ENCODE assay signal across 15 cellular contexts in genomic region chr2:200968162-200968561, GRCh38. TPM values are rescaled to one million over a fixed set of nuclear protein-coding genes. Genes with fewer than 3 reads are reported as not detected.
DNase-seq lines count a peak whose midpoint lies in the region; ATAC-seq, FAIRE-seq and TF ChIP-seq lines count a peak whose summit lies in the region.
"Had no signal": no experiment of that assay in that cellular context is flagged by ENCODE, and none has a peak within 500 bp of the region (broad histone marks: within the 10 kb centered on the region; RNA-seq: fewer than 3 reads in every experiment).

No MANE protein-coding gene starts in this region.

- peak overlapping the region in 2 of 4 donors; percentile 4 to 53 for H3K4me3 Mint-ChIP-seq in CD4-positive, CD25-positive, alpha-beta regulatory T cell

- peak overlapping the region; percentile 45 for H3K4me2 ChIP-seq in Loucy (ENCODE audit: low read depth, low read length, poor library complexity, severe bottlenecking)

- H3K4me1 ChIP-seq in CD4-positive, CD25-positive, alpha-beta regulatory T cell (ENCODE audit: control insufficient read depth, insufficient read depth, low read length, poor library complexity, severe bottlenecking) = peaks cover 16% of the 10 kb centered on the region
- H3K4me1 ChIP-seq in Loucy (ENCODE audit: insufficient read depth, low read length, poor library complexity, severe bottlenecking) (peaks cover 43% of the 10 kb centered on the region), mucosa of stomach (ENCODE audit: control insufficient read depth, insufficient read depth, low read length) (peaks cover 25% of the 10 kb centered on the region), gastroesophageal sphincter (peaks cover 0 to 13% (median 0%) of the 10 kb centered on the region in 3 donors)

- no peak for TF ChIP-seq EP300 in gastroesophageal sphincter (IDR thresholded peaks at IDR 0.05)

- H3K9me3 ChIP-seq in CD4-positive, CD25-positive, alpha-beta regulatory T cell (ENCODE audit: control insufficient read depth in 2 of 2, low read length in 2 of 2) = no peaks in the 10 kb centered on the region
- no peaks in the 10 kb centered on the region for H3K9me3 ChIP-seq in Loucy (ENCODE audit: insufficient read depth, low read depth, low read length)
- no peaks in the 10 kb centered on the region for H3K9me3 ChIP-seq in mucosa of stomach (ENCODE audit: control insufficient read depth, low read length)
- H3K9me3 ChIP-seq in gastroesophageal sphincter = no peaks in the 10 kb centered on the region
- H3K9me3 ChIP-seq: BLaER1 treated with 17β-estradiol and CSF1 and Interleukin-3, amounts not matched to agents 10 nM and 100 nM; right atrium auricular region had no signal

- peak in 1 of 3 donors; percentile 38 for DNase-seq in CD4-positive, CD25-positive, alpha-beta regulatory T cell
- DNase-seq in caudate nucleus (lab: John Stamatoyannopoulos, UW) = no peak
- no peak for DNase-seq in GM19239 (ENCODE audit: insufficient read length, low spot score)
- DNase-seq: NCI-H187, NCI-H774, SHP77 treated with DMSO at 0.1 percent for 48 hours had no signal

- no peaks in the 10 kb centered on the region for H3K27me3 ChIP-seq in CD4-positive, CD25-positive, alpha-beta regulatory T cell (ENCODE audit: control insufficient read depth, insufficient read depth, low read length)
- H3K27me3 ChIP-seq in Loucy (ENCODE audit: insufficient read depth, low read length, poor library complexity, severe bottlenecking) (no peaks in the 10 kb centered on the region), mucosa of stomach (ENCODE audit: control insufficient read depth, insufficient read depth, low read length) (no peaks in the 10 kb centered on the region), gastroesophageal sphincter (no peaks in the 10 kb centered on the region)
- H3K27me3 ChIP-seq: BLaER1 treated with 17β-estradiol and CSF1 and Interleukin-3, amounts not matched to agents 10 nM and 100 nM; right atrium auricular region had no signal

- H3K27me3 Mint-ChIP-seq in CD4-positive, CD25-positive, alpha-beta regulatory T cell = no peaks in the 10 kb centered on the region
- H3K27me3 Mint-ChIP-seq: IgD-negative memory B cell had no signal

- H3K36me3 Mint-ChIP-seq in CD4-positive, CD25-positive, alpha-beta regulatory T cell = peaks cover 9% of the 10 kb centered on the region

- no peak overlapping the region for H3K9ac ChIP-seq in Loucy (ENCODE audit: low read depth, low read length, poor library complexity, severe bottlenecking)
- H3K9ac ChIP-seq in mucosa of stomach (ENCODE audit: low read length) = peak overlapping the region; percentile 56
- H3K9ac ChIP-seq: BLaER1 treated with 17β-estradiol and CSF1 and Interleukin-3, amounts not matched to agents 10 nM and 100 nM had no signal

- peaks cover 5% of the 10 kb centered on the region for H3F3A ChIP-seq in Loucy (ENCODE audit: low read depth)

- no peak overlapping the region for H3K27ac ChIP-seq in CD4-positive, CD25-positive, alpha-beta regulatory T cell (ENCODE audit: insufficient read depth, low read length, poor library complexity, severe bottlenecking)
- peak overlapping the region; percentile 18 for H3K27ac ChIP-seq in caudate nucleus (ENCODE audit: low read depth, low read length)
- H3K27ac ChIP-seq in gastroesophageal sphincter = no peak overlapping the region
- H3K27ac ChIP-seq: right atrium auricular region had no signal

- peak overlapping the region; percentile 18 to 90 (median 83) for H3K27ac Mint-ChIP-seq in CD4-positive, CD25-positive, alpha-beta regulatory T cell

- WGBS in gastroesophageal sphincter (ENCODE audit: low coverage in 1 of 2), 2 donors = 60 to 80% methylated on average over 1 of the region's 1 CpG

- no peak for TF ChIP-seq POLR2A in gastroesophageal sphincter (IDR thresholded peaks at IDR 0.05)

- H3K4me3 ChIP-seq in CD4-positive, CD25-positive, alpha-beta regulatory T cell (ENCODE audit: low read depth, low read length) = no peak overlapping the region
- H3K4me3 ChIP-seq in Loucy (ENCODE audit: low read length, poor library complexity, severe bottlenecking) (peak overlapping the region; percentile 2), mucosa of stomach (ENCODE audit: low read length) (no peak overlapping the region), gastroesophageal sphincter (no peak overlapping the region)
- H3K4me3 ChIP-seq: BLaER1 treated with 17β-estradiol and CSF1 and Interleukin-3, amounts not matched to agents 10 nM and 100 nM; right atrium auricular region had no signal

- H4K20me1 ChIP-seq in Loucy (ENCODE audit: insufficient read depth, low read length, poor library complexity, severe bottlenecking) = no peaks in the 10 kb centered on the region
- H4K20me1 ChIP-seq: BLaER1 treated with 17β-estradiol and CSF1 and Interleukin-3, amounts not matched to agents 10 nM and 100 nM had no signal

- H3K79me2 ChIP-seq in Loucy (ENCODE audit: insufficient read depth, low read length) = peaks cover 38% of the 10 kb centered on the region

- peaks cover 37 to 55% (median 45%) of the 10 kb centered on the region in 4 donors for H3K4me1 Mint-ChIP-seq in CD4-positive, CD25-positive, alpha-beta regulatory T cell

- H2AFZ ChIP-seq in Loucy (ENCODE audit: low read length) = no peak overlapping the region

- FAIRE-seq in GM19239 (lab: Jason Lieb, UNC) = no peak

- H3K9me2 ChIP-seq in Loucy (replicated peaks; ENCODE audit: low read depth, low read length) = no peaks in the 10 kb centered on the region

- no peak for ATAC-seq in CD4-positive, CD25-positive, alpha-beta regulatory T cell (ENCODE audit: low read depth in 2 of 2)
- ATAC-seq in gastroesophageal sphincter (no peak), GM19463 (IDR thresholded peaks at IDR 0.05; ENCODE audit: unreplicated experiment) (no peak), HG03439 (IDR thresholded peaks at IDR 0.05; ENCODE audit: unreplicated experiment) (no peak)
- ATAC-seq: activated CD4-positive, CD25-positive, alpha-beta regulatory T cell treated with anti-CD3 and anti-CD28 coated beads, Interleukin-2, amount 50 U/mL, for 24 hours had no signal

- H3K9me3 Mint-ChIP-seq in CD4-positive, CD25-positive, alpha-beta regulatory T cell = no peaks in the 10 kb centered on the region
- H3K9me3 Mint-ChIP-seq: IgD-negative memory B cell had no signal

- no peak for TF ChIP-seq CTCF in Loucy (conservative IDR thresholded peaks at IDR 0.05; ENCODE audit: low read length)
- no peak for TF ChIP-seq CTCF in gastroesophageal sphincter (IDR thresholded peaks at IDR 0.05)

- no peaks in the 10 kb centered on the region for H3K36me3 ChIP-seq in CD4-positive, CD25-positive, alpha-beta regulatory T cell (ENCODE audit: control insufficient read depth, insufficient read depth, low read length)
- H3K36me3 ChIP-seq in Loucy (ENCODE audit: insufficient read depth, low read length) (no peaks in the 10 kb centered on the region), mucosa of stomach (ENCODE audit: control insufficient read depth, insufficient read depth, low read length) (no peaks in the 10 kb centered on the region), gastroesophageal sphincter (no peaks in the 10 kb centered on the region)
- H3K36me3 ChIP-seq: right atrium auricular region had no signal

RNA-seq across cellular contexts. Expression of gene ORC2, which starts 4.7 kb away (rescaled TPM):
- total RNA-seq in CD4-positive, CD25-positive, alpha-beta regulatory T cell = 32.7 TPM
- 10 to 100 TPM in 2 of 4 donors, 1 to 10 TPM in 2; 8.4 to 14.3 (median 11.9) TPM for polyA plus RNA-seq in CD4-positive, CD25-positive, alpha-beta regulatory T cell
- 10 to 100 TPM in 3 of 4 donors, 1 to 10 TPM in 1; 8.6 to 25.4 (median 11.4) TPM for total RNA-seq in gastroesophageal sphincter
